ENCODE assay signal across 16 cellular contexts in the genomic region with DNA sequence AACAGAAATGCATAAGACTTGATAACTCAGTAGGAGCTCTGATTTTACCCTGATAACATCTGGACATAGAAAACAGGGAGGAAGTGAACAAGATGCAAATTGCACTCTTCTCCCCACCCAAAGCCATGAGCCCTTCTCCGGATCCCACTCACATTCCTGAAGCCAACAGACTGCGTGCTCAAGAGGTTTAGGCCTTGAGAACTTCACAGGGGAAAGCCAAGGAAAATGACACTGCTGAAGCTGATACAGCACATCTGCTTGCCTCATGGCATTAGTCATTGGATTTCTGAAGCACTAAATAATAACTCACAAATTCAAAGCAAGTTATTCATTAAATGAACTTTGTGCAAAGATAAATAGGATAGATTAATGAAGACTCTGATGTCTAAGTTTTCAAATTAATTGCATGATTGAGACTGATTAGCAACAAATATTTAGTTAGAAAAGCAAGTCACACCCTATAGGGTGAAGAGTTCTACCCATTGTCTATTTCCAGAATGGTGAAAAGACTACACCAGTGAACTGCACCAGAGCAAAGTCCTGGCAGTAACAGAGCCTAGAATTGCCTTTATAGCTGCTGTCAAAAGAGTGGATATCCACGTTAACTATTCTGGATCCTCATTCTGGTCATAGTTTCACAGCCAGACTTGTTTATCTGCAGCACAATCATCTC.
A peak's percentile ranks its signal among the peaks of the same experiment; 100 is the strongest.
DNase-seq lines count a peak whose midpoint lies in the region; ATAC-seq and TF ChIP-seq lines count a peak whose summit lies in the region.
"Had no signal": no experiment of that assay in that cellular context is flagged by ENCODE, and none has a peak within 500 bp of the region (broad histone marks: within the 10 kb centered on the region; RNA-seq: fewer than 3 reads in every experiment).

No MANE protein-coding gene starts in this region.

- DNase-seq in Right ventricle myocardium inferior (ENCODE audit: missing footprints) (no peak), cardiac septum (ENCODE audit: low spot score) (no peak), brain microvascular endothelial cell (peak; percentile 90), hepatic stellate cell (ENCODE audit: low spot score) (peak; percentile 70), stromal cell of bone marrow (ENCODE audit: low read depth) (peak; percentile 72), HT-29 (ENCODE audit: low spot score) (no peak), NK-92 (lab: John Stamatoyannopoulos, UW; ENCODE audit: unreplicated experiment) (no peak), NCI-H2196 treated with DMSO at 0.1 percent for 48 hours (lab: John Stamatoyannopoulos, UW; ENCODE audit: unreplicated experiment) (no peak)
- DNase-seq: 8988T, activated T-cell treated with anti-CD3 and anti-CD28 coated beads for 4 hours, dorsolateral prefrontal cortex, lower lobe of right lung, NCI-H1048, NCI-H446 had no signal

- no peak for TF ChIP-seq CTCF in brain microvascular endothelial cell (IDR thresholded peaks at IDR 0.05; ENCODE audit: low read depth, low read length, missing control alignments)

- intact Hi-C loops in Right ventricle myocardium inferior (cut with DNase I) (no loop called here), cardiac septum (cut with DNase I) (no loop called here)

- H3K27me3 ChIP-seq in brain microvascular endothelial cell (replicated peaks), result no peaks in the 10 kb centered on the region
- H3K27me3 ChIP-seq: dorsolateral prefrontal cortex, hepatocyte had no signal

- no peak overlapping the region for H3K4me3 ChIP-seq in brain microvascular endothelial cell (ENCODE audit: low read depth, low read length)
- H3K4me3 ChIP-seq: dorsolateral prefrontal cortex, hepatocyte, lower lobe of right lung had no signal

- H3K36me3 ChIP-seq in brain microvascular endothelial cell (replicated peaks), result no peaks in the 10 kb centered on the region
- H3K36me3 ChIP-seq: lower lobe of right lung had no signal

- in situ Hi-C loops in brain microvascular endothelial cell (cut with HindIII; ENCODE audit: low pct_ligation_motif_present, low sequenced_read_pairs), result no loop called here

- peak overlapping the region; percentile 75 for H3K27ac ChIP-seq in brain microvascular endothelial cell
- H3K27ac ChIP-seq: dorsolateral prefrontal cortex, hepatocyte, lower lobe of right lung had no signal

- ATAC-seq in Right ventricle myocardium inferior, result peak; percentile 81
- ATAC-seq: HepG2, lower lobe of right lung had no signal

Comparison
In these comparisons a context has a peak if more than half of its experiments do, and no peak if none do; other contexts are left out.
1. DNase-seq: peak in brain microvascular endothelial cell (single experiment), hepatic stellate cell (single experiment) and stromal cell of bone marrow (single experiment); none in Right ventricle myocardium inferior (single experiment), cardiac septum (single experiment), HT-29 (single experiment), NK-92 (single experiment) and NCI-H2196 treated with DMSO at 0.1 percent for 48 hours (single experiment).